ENCODE assay signal across 1 cellular context in genomic region chr4:109738104-109738872, GRCh38.
TF ChIP-seq lines count a peak whose summit lies in the region.

No MANE protein-coding gene starts in this region.

TF ChIP-seq in WTC11, 78 proteins besides CTCF, POLR2A, EP300 and RAD21 (continued from another document):
- no peak for TF ChIP-seq CDX4 (CRISPR knock-in tag; IDR thresholded peaks at IDR 0.05; ENCODE audit: borderline replicate concordance)
